In genomic region chr22:34370711-34371110, GRCh38 we compare ENCODE assay signal across 28 cellular contexts.
"Had no signal": no experiment of that assay in that cellular context is flagged by ENCODE, and none has a peak within 500 bp of the region (broad histone marks: within the 10 kb centered on the region; RNA-seq: fewer than 3 reads in every experiment).

No MANE protein-coding gene starts in this region.

- H3K36me3 ChIP-seq: stomach, suprapubic skin, thoracic aorta, thyroid gland, tibial artery, tibial nerve, transverse colon, upper lobe of left lung, upper lobe of right lung, uterus, vagina had no signal

- H3K4me1 Mint-ChIP-seq: stimulated activated effector memory CD8-positive, alpha-beta T cell treated with anti-CD3 and anti-CD28 coated beads, Interleukin-12 subunit alpha, Interleukin-12 subunit beta, amount 100 ng/mL, for 72 hours; stimulated activated memory B cell treated with anti-CD40 and anti-IgM and Interleukin-4, amounts not matched to agents 10 μg/mL and 1 μg/mL and 100 μg/mL, for 72 hours; stimulated activated naive B cell treated with anti-CD40 and anti-IgM and Interleukin-4, amounts not matched to agents 10 μg/mL and 1 μg/mL and 100 μg/mL, for 72 hours; stimulated activated naive CD8-positive, alpha-beta T cell treated with anti-CD3 and anti-CD28 coated beads, Interleukin-15, amount 100 ng/mL, for 72 hours had no signal

- H3K9me3 ChIP-seq: suprapubic skin, testis, thyroid gland, transverse colon, upper lobe of right lung, uterus, vagina had no signal

- H3K36me3 Mint-ChIP-seq: stimulated activated effector memory CD8-positive, alpha-beta T cell treated with anti-CD3 and anti-CD28 coated beads, Interleukin-12 subunit alpha, Interleukin-12 subunit beta, amount 100 ng/mL, for 72 hours; stimulated activated memory B cell treated with anti-CD40 and anti-IgM and Interleukin-4, amounts not matched to agents 10 μg/mL and 1 μg/mL and 100 μg/mL, for 72 hours; stimulated activated naive B cell treated with anti-CD40 and anti-IgM and Interleukin-4, amounts not matched to agents 10 μg/mL and 1 μg/mL and 100 μg/mL, for 72 hours; type B pancreatic cell had no signal

- H3K27ac ChIP-seq: stomach, suprapubic skin, testis, thoracic aorta, thyroid gland, tibial artery, tibial nerve, transverse colon, upper lobe of left lung, upper lobe of right lung, uterus, vagina had no signal

- ATAC-seq: stimulated activated effector memory CD8-positive, alpha-beta T cell treated with anti-CD3 and anti-CD28 coated beads, Interleukin-12 subunit alpha, Interleukin-12 subunit beta, amount 100 ng/mL, for 72 hours; stimulated activated memory B cell treated with anti-CD40 and anti-IgM and Interleukin-4, amounts not matched to agents 10 μg/mL and 1 μg/mL and 100 μg/mL, for 72 hours; stimulated activated naive B cell treated with anti-CD40 and anti-IgM and Interleukin-4, amounts not matched to agents 10 μg/mL and 1 μg/mL and 100 μg/mL, for 72 hours; stimulated activated naive CD8-positive, alpha-beta T cell treated with anti-CD3 and anti-CD28 coated beads, Interleukin-15, amount 100 ng/mL, for 72 hours; stimulated activated naive CD8-positive, alpha-beta T cell treated with anti-CD3 and anti-CD28 coated beads, Interleukin-15, Interleukin-2, amounts not matched to agents 100 U/mL and 50 U/mL, for 24 hours; upper lobe of right lung had no signal

- H3K9me3 Mint-ChIP-seq: type B pancreatic cell had no signal

- H3K4me3 ChIP-seq: stomach, suprapubic skin, testis, thoracic aorta, thyroid gland, tibial artery, tibial nerve, transverse colon, upper lobe of left lung, upper lobe of right lung, uterus, vagina had no signal

- H3K27me3 Mint-ChIP-seq: stimulated activated naive CD8-positive, alpha-beta T cell treated with anti-CD3 and anti-CD28 coated beads, Interleukin-15, amount 100 ng/mL, for 72 hours; stimulated activated naive CD8-positive, alpha-beta T cell treated with anti-CD3 and anti-CD28 coated beads, Interleukin-15, Interleukin-2, amounts not matched to agents 100 ng/mL and 50 ng/mL, for 24 hours had no signal

- H3K4me3 Mint-ChIP-seq: stimulated activated effector memory CD8-positive, alpha-beta T cell treated with anti-CD3 and anti-CD28 coated beads, Interleukin-12 subunit alpha, Interleukin-12 subunit beta, amount 100 ng/mL, for 72 hours; stimulated activated memory B cell treated with anti-CD40 and anti-IgM and Interleukin-4, amounts not matched to agents 10 μg/mL and 1 μg/mL and 100 μg/mL, for 72 hours; stimulated activated naive B cell treated with anti-CD40 and anti-IgM and Interleukin-4, amounts not matched to agents 10 μg/mL and 1 μg/mL and 100 μg/mL, for 72 hours; stimulated activated naive CD8-positive, alpha-beta T cell treated with anti-CD3 and anti-CD28 coated beads, Interleukin-15, amount 100 ng/mL, for 72 hours; stimulated activated naive CD8-positive, alpha-beta T cell treated with anti-CD3 and anti-CD28 coated beads, Interleukin-15, Interleukin-2, amounts not matched to agents 100 ng/mL and 50 ng/mL, for 24 hours; type B pancreatic cell had no signal

- H3K4me1 ChIP-seq: stomach, suprapubic skin, testis, thyroid gland, tibial artery, tibial nerve, transverse colon, upper lobe of left lung, upper lobe of right lung, uterus, vagina had no signal

- H3K27ac Mint-ChIP-seq: stimulated activated effector memory CD8-positive, alpha-beta T cell treated with anti-CD3 and anti-CD28 coated beads, Interleukin-12 subunit alpha, Interleukin-12 subunit beta, amount 100 ng/mL, for 72 hours; stimulated activated memory B cell treated with anti-CD40 and anti-IgM and Interleukin-4, amounts not matched to agents 10 μg/mL and 1 μg/mL and 100 μg/mL, for 72 hours; stimulated activated naive B cell treated with anti-CD40 and anti-IgM and Interleukin-4, amounts not matched to agents 10 μg/mL and 1 μg/mL and 100 μg/mL, for 72 hours; stimulated activated naive CD8-positive, alpha-beta T cell treated with anti-CD3 and anti-CD28 coated beads, Interleukin-15, amount 100 ng/mL, for 72 hours; stimulated activated naive CD8-positive, alpha-beta T cell treated with anti-CD3 and anti-CD28 coated beads, Interleukin-15, Interleukin-2, amounts not matched to agents 100 ng/mL and 50 ng/mL, for 24 hours; type B pancreatic cell had no signal

- H3K27me3 ChIP-seq: stomach, suprapubic skin, testis, thyroid gland, tibial artery, tibial nerve, transverse colon, upper lobe of left lung, upper lobe of right lung, uterus, vagina had no signal

- DNase-seq: stimulated activated CD4-positive, alpha-beta T cell treated with anti-CD3 and anti-CD28 coated beads, Interleukin-2, amount 100 ng/mL, for 48 hours; stimulated activated CD4-positive, alpha-beta T cell treated with anti-CD3 and anti-CD28 coated beads, Interleukin-4, amount 100 ng/mL, for 1 hour; stimulated activated CD4-positive, alpha-beta T cell treated with anti-CD3 and anti-CD28 coated beads, Interleukin-4, amount 100 ng/mL, for 24 hours; stimulated activated CD4-positive, alpha-beta T cell treated with anti-CD3 and anti-CD28 coated beads, Interleukin-4, amount 100 ng/mL, for 4 hours; stimulated activated CD8-positive, alpha-beta memory T cell treated with anti-CD3 and anti-CD28 coated beads, Interleukin-4, amount 100 ng/mL, for 48 hours; stimulated activated naive B cell treated with anti-CD40 and anti-IgM and Interleukin-4, amounts not matched to agents 10 μg/mL and 1 μg/mL and 100 μg/mL, for 72 hours; stimulated activated naive CD4-positive, alpha-beta T cell; stimulated activated naive CD4-positive, alpha-beta T cell treated with Interleukin-2 at 50 U/mL for 16 hours; stimulated activated naive CD8-positive, alpha-beta T cell treated with anti-CD3 and anti-CD28 coated beads, Interleukin-15, amount 100 ng/mL, for 72 hours; stimulated activated naive CD8-positive, alpha-beta T cell treated with anti-CD3 and anti-CD28 coated beads, Interleukin-15, Interleukin-2, amounts not matched to agents 100 U/mL and 50 U/mL, for 24 hours; stomach; substantia nigra; testis; thyroid gland; tibial artery; transverse colon; trophoblast cell; upper lobe of left lung; upper lobe of right lung; uterus had no signal
